13 cellular contexts compared by ENCODE assay signal in the genomic region with DNA sequence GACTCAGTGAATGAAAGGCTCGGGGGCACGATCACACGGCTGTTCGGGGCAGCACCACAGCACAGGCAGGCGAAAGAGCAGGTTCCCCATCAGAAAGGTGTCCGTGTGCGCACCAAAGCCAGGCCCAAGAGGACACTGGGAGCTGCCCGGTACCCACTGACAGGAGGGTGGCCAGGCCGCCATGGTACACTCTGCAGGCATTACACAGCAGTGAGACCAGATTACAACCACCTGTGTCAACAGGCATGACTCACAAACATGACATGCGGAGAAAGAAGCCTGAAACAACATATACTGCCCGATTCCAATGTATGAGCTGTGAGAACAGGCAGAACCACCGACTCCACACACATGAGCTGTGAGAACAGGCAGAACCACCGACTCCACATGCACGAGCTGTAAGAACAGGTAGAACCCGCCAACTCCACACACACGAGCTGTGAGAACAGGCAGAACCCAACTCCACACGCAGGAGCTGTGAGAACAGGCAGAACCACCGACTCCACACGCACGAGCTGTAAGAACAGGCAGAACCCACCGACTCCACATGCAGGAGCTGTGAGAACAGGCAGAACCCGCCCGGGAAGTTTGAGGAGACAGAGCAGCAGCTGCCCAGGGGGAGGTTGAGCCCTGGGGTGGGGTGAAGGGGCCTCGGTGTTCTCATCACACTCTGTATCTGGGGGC. TPM values are rescaled to one million over a fixed set of nuclear protein-coding genes. Genes with fewer than 3 reads are reported as not detected.
DNase-seq lines count a peak whose midpoint lies in the region; ATAC-seq and TF ChIP-seq lines count a peak whose summit lies in the region.
"Had no signal": no experiment of that assay in that cellular context is flagged by ENCODE, and none has a peak within 500 bp of the region (broad histone marks: within the 10 kb centered on the region; RNA-seq: fewer than 3 reads in every experiment).

No MANE protein-coding gene starts in this region.

- no peak overlapping the region; the same call in 1 of the 2 replicates for H3K14ac ChIP-seq in H9 (ENCODE audit: insufficient read depth, low read length)

- no peak overlapping the region for H2BK5ac ChIP-seq in H9 (ENCODE audit: insufficient read length, low read length)

- no peak overlapping the region for H4K8ac ChIP-seq in H9 (replicated peaks; ENCODE audit: insufficient read length, low read depth, low read length)

- H4K20me1 ChIP-seq in H9 (ENCODE audit: control insufficient read depth, insufficient read depth, insufficient read length), result peaks cover 4% of the 10 kb centered on the region

- H2BK120ac ChIP-seq in H9 (ENCODE audit: low read depth, low read length, poor library complexity, severe bottlenecking), result no peak overlapping the region

- CTCF ChIA-PET in HEK293T (lab: Yijun Ruan, JAX), result interaction anchor here (1.3 to 2.3 kb wide), 3 partner anchors 12 to 38 kb away, joined by 3 to 7 read pairs (median 3); no protein-coding TSS in a partner anchor

- H3K9me3 Mint-ChIP-seq in H9, result no peaks in the 10 kb centered on the region
- H3K9me3 Mint-ChIP-seq: activated T-cell treated with anti-CD3 and anti-CD28 coated beads, Interleukin-2, amount 50 U/mL, for 24 hours had no signal

- H3K27me3 Mint-ChIP-seq in H9 (ENCODE audit: low read depth), result no peaks in the 10 kb centered on the region; the same call in 1 of the 2 replicates
- H3K27me3 Mint-ChIP-seq: activated T-cell treated with anti-CD3 and anti-CD28 coated beads, Interleukin-2, amount 50 U/mL, for 24 hours had no signal

- no peak overlapping the region for H3K56ac ChIP-seq in H9 (ENCODE audit: insufficient read length, low read depth, low read length)

- no peak overlapping the region for H2BK15ac ChIP-seq in H9 (ENCODE audit: low read depth, low read length)

- ATAC-seq in HG02610 (IDR thresholded peaks at IDR 0.05; ENCODE audit: unreplicated experiment), result no peak

- no CpG with 5 or more reads among the region's 24 CpGs for WGBS in H9 (ENCODE audit: extremely low coverage, insufficient read length, low lambda C conversion rate)

- TF ChIP-seq CTCF in H9 (conservative IDR thresholded peaks at IDR 0.05) (no peak), foreskin fibroblast (IDR thresholded peaks at IDR 0.05; ENCODE audit: low read depth, low read length) (no peak)

- no peak overlapping the region for H2BK20ac ChIP-seq in H9 (ENCODE audit: low read depth, low read length, poor library complexity, severe bottlenecking)

- no peaks in the 10 kb centered on the region for H3K79me2 ChIP-seq in H9 (ENCODE audit: insufficient read depth, low read length)

- H3K36me3 Mint-ChIP-seq in H9 (ENCODE audit: insufficient read depth in 1 of 3, low read depth in 3 of 3), result peaks cover 3 to 22% (median 11%) of the 10 kb centered on the region in 3 experiments

- H3K27ac Mint-ChIP-seq in H9, result peak overlapping the region in 1 of 3 experiments; percentile 52; a peak in 2 of 7 replicates
- H3K27ac Mint-ChIP-seq: activated T-cell treated with anti-CD3 and anti-CD28 coated beads, Interleukin-2, amount 50 U/mL, for 24 hours had no signal

- no peaks in the 10 kb centered on the region for H3K23me2 ChIP-seq in H9 (ENCODE audit: insufficient read length, low read depth, low read length, poor library complexity, severe bottlenecking)

- H2AFZ ChIP-seq in H9 (ENCODE audit: low read length), result no peak overlapping the region

- no peak overlapping the region; a peak in 1 of 5 replicates for H3K4me3 Mint-ChIP-seq in H9
- H3K4me3 Mint-ChIP-seq: activated T-cell treated with anti-CD3 and anti-CD28 coated beads, Interleukin-2, amount 50 U/mL, for 24 hours had no signal

- H3K4me1 ChIP-seq in H9 (ENCODE audit: insufficient read depth, low read length), result 0 out of 2 replicates have a peak, but pooled peaks cover 2% of the 10 kb centered on the region

- H2BK12ac ChIP-seq in H9 (ENCODE audit: insufficient read length, low read depth, low read length), result no peak overlapping the region

- no peaks in the 10 kb centered on the region for H3K79me1 ChIP-seq in H9 (ENCODE audit: insufficient read depth, low read depth, low read length, poor library complexity, severe bottlenecking)

- no peak overlapping the region for H3K4me3 ChIP-seq in foreskin fibroblast (ENCODE audit: low read depth in 1 of 2, low read length in 2 of 2)
- H3K4me3 ChIP-seq: coronary artery had no signal

- H3K4me2 ChIP-seq in H9 (ENCODE audit: insufficient read depth, insufficient read length, low read length), result no peak overlapping the region

- H3K23ac ChIP-seq in H9 (ENCODE audit: insufficient read length, low read depth, low read length), result no peak overlapping the region

- no peak overlapping the region for H3K27ac ChIP-seq in H9 (ENCODE audit: insufficient read length, low read depth, low read length)
- H3K27ac ChIP-seq: WERI-Rb-1 had no signal

- H2AK5ac ChIP-seq in H9 (ENCODE audit: insufficient read length, low read length), result no peak overlapping the region

- H3K4me1 Mint-ChIP-seq in H9, result peaks cover 15 to 40% of the 10 kb centered on the region in 2 experiments

- H4K91ac ChIP-seq in H9 (ENCODE audit: insufficient read length, low read depth, low read length), result no peak overlapping the region

- POLR2A ChIA-PET in HEK293T (lab: Yijun Ruan, JAX), result interaction anchor here (1.1 kb wide), 2 partner anchors 44 to 56 kb away, joined by 3 read pairs; partner anchors contain the start of gene NUP50

- H3K27me3 ChIP-seq in H9 (ENCODE audit: insufficient read depth, low read length), result no peaks in the 10 kb centered on the region

- H3K18ac ChIP-seq in H9 (ENCODE audit: insufficient read length, low read depth, low read length), result no peak overlapping the region

- DNase-seq in H9, result peak; percentile 25
- DNase-seq in amniotic epithelial cell (ENCODE audit: low read depth), result peak; percentile 20
- peak; percentile 82 to 92 for DNase-seq in foreskin fibroblast
- DNase-seq in smooth muscle cell of the brain vasculature (ENCODE audit: low read depth, low spot score), result peak; percentile 65
- DNase-seq in NCI-H748 treated with DMSO at 0.1 percent for 48 hours (lab: John Stamatoyannopoulos, UW), result no peak
- DNase-seq in activated gamma-delta T cell treated with Interleukin-2 at 50 U/mL for 16 hours, result no peak
- DNase-seq in HEK293T (ENCODE audit: extremely low spot score), result no peak
- DNase-seq: activated T-cell treated with anti-CD3 and anti-CD28 coated beads, Interleukin-2, amount 50 U/mL, for 24 hours; DMS 273 treated with DMSO at 0.1 percent for 48 hours; NCI-H2171 treated with DMSO at 0.1 percent for 48 hours; WERI-Rb-1 had no signal

- H3T11ph ChIP-seq in H9 (ENCODE audit: low read length), result no peak overlapping the region

- no peak overlapping the region for H3K9ac ChIP-seq in H9 (ENCODE audit: extremely low read depth, insufficient read length, low read length)

- H3K4ac ChIP-seq in H9 (ENCODE audit: low read depth, low read length), result no peak overlapping the region

- no peak overlapping the region for H4K5ac ChIP-seq in H9 (ENCODE audit: insufficient read length, low read depth, low read length)

- H3K9me3 ChIP-seq in H9 (ENCODE audit: control insufficient read depth, low read depth, low read length), result no peaks in the 10 kb centered on the region

TF ChIP-seq in HEK293T, 16 proteins besides CTCF, POLR2A, EP300 and RAD21:
- TF ChIP-seq TARDBP (IDR thresholded peaks at IDR 0.05) (no peak), NFRKB (IDR thresholded peaks at IDR 0.05) (no peak), L3MBTL2 (conservative IDR thresholded peaks at IDR 0.05) (no peak), ARNT (IDR thresholded peaks at IDR 0.05) (no peak), CTBP1 (IDR thresholded peaks at IDR 0.05; ENCODE audit: borderline replicate concordance) (no peak), FOXM1 (IDR thresholded peaks at IDR 0.05; ENCODE audit: borderline replicate concordance) (no peak)
TF ChIP-seq in HEK293T: peak in this region for 0.

RNA-seq across cellular contexts. Expression of gene KIAA0930, which starts 32.6 kb away (rescaled TPM):
- total RNA-seq in H9 (2021), result 45.3 and 46.2 TPM in 2 replicates

RNA-seq across cellular contexts. Expression of gene NUP50, which starts 44.4 kb away (rescaled TPM):
- 125 and 134 TPM in 2 replicates for total RNA-seq in H9 (2021)

Comparison
In these comparisons a context has a peak if more than half of its experiments do, and no peak if none do; other contexts are left out.
1. DNase-seq: peak in H9 (single experiment), amniotic epithelial cell (single experiment), foreskin fibroblast (2 of 2) and smooth muscle cell of the brain vasculature (single experiment); none in NCI-H748 treated with DMSO at 0.1 percent for 48 hours (single experiment), activated gamma-delta T cell treated with Interleukin-2 at 50 U/mL for 16 hours (single experiment) and HEK293T (single experiment).